8 cellular contexts compared by ENCODE assay signal in genomic region chr17:2064980-2065785, GRCh38. TPM values are rescaled to one million over a fixed set of nuclear protein-coding genes. Genes with fewer than 3 reads are reported as not detected.
DNase-seq lines count a peak whose midpoint lies in the region; ATAC-seq and TF ChIP-seq lines count a peak whose summit lies in the region.

No MANE protein-coding gene starts in this region.

- H3K4me3 Mint-ChIP-seq in T-cell, result no peak overlapping the region
- peak overlapping the region; percentile 12 for H3K4me3 Mint-ChIP-seq in natural killer cell treated with Interleukin-12 subunit alpha and Interleukin-12 subunit beta and Interleukin-15 and Interleukin-18, amount 100 ng/mL, for 72 hours

- ATAC-seq in T-cell (replicated peaks in 1 of 4), result peak; percentile 33 to 58 (median 46)
- peak; percentile 65 for ATAC-seq in natural killer cell treated with Interleukin-12 subunit alpha and Interleukin-12 subunit beta and Interleukin-15 and Interleukin-18, amount 100 ng/mL, for 72 hours

- no peak overlapping the region for H3K4me3 ChIP-seq in coronary artery

- H3K36me3 Mint-ChIP-seq in T-cell, result peaks cover 81% of the 10 kb centered on the region
- H3K36me3 Mint-ChIP-seq in natural killer cell treated with Interleukin-12 subunit alpha and Interleukin-12 subunit beta and Interleukin-15 and Interleukin-18, amount 100 ng/mL, for 72 hours, result peaks cover 4% of the 10 kb centered on the region

- CTCF ChIA-PET in T-cell (lab: Charles Lee), result no interaction called here

- TF ChIP-seq CTCF in coronary artery (IDR thresholded peaks at IDR 0.05), result no peak

- H3K27me3 Mint-ChIP-seq in T-cell, result peaks cover 1 to 8% of the 10 kb centered on the region in 2 donors
- no peaks in the 10 kb centered on the region for H3K27me3 Mint-ChIP-seq in natural killer cell treated with Interleukin-12 subunit alpha and Interleukin-12 subunit beta and Interleukin-15 and Interleukin-18, amount 100 ng/mL, for 72 hours

- peak overlapping the region; percentile 16 to 31 for H3K27ac Mint-ChIP-seq in T-cell
- H3K27ac Mint-ChIP-seq in natural killer cell treated with Interleukin-12 subunit alpha and Interleukin-12 subunit beta and Interleukin-15 and Interleukin-18, amount 100 ng/mL, for 72 hours, result peak overlapping the region; percentile 45 to 75

- peak; percentile 76 for DNase-seq in activated T-cell treated with anti-CD3 and anti-CD28 coated beads for 48 hours (ENCODE audit: low read depth)
- DNase-seq in activated T-cell treated with anti-CD3 and anti-CD28 coated beads for 4 hours, result no peak
- DNase-seq in T-cell, result peak in 13 of 34 experiments; percentile 36 to 58 (median 43)
- DNase-seq in coronary artery (ENCODE audit: low spot score), result no peak
- DNase-seq in natural killer cell treated with Interleukin-12 subunit alpha and Interleukin-12 subunit beta and Interleukin-15 and Interleukin-18, amount 100 ng/mL, for 72 hours (ENCODE audit: low spot score), result no peak
- DNase-seq in HuH-7.5 (ENCODE audit: low spot score), result no peak
- DNase-seq in NCI-H2107 treated with DMSO at 0.1 percent for 48 hours (lab: John Stamatoyannopoulos, UW; ENCODE audit: unreplicated experiment), result no peak
- DNase-seq in C1 segment of cervical spinal cord (lab: John Stamatoyannopoulos, UW), result no peak

- POLR2A ChIA-PET in T-cell (lab: Charles Lee), result no interaction called here

- no peaks in the 10 kb centered on the region for H3K9me3 Mint-ChIP-seq in T-cell
- no peaks in the 10 kb centered on the region for H3K9me3 Mint-ChIP-seq in natural killer cell treated with Interleukin-12 subunit alpha and Interleukin-12 subunit beta and Interleukin-15 and Interleukin-18, amount 100 ng/mL, for 72 hours

- H3K27ac ChIP-seq in coronary artery, result peak overlapping the region; percentile 2 to 84

- H3K4me1 Mint-ChIP-seq in T-cell, result peaks cover 8 to 25% (median 20%) of the 10 kb centered on the region in 3 donors
- peaks cover 44 to 66% of the 10 kb centered on the region in 2 donors for H3K4me1 Mint-ChIP-seq in natural killer cell treated with Interleukin-12 subunit alpha and Interleukin-12 subunit beta and Interleukin-15 and Interleukin-18, amount 100 ng/mL, for 72 hours (ENCODE audit: low read depth in 2 of 2)

RNA-seq across cellular contexts. Expression of gene HIC1, which starts 10.3 kb away (rescaled TPM):
- 10 to 100 TPM in 1 of 5 donors, 1 to 10 TPM in 4; 3.2 to 12.3 (median 8.4) TPM for total RNA-seq in T-cell
- total RNA-seq in natural killer cell treated with Interleukin-12 subunit alpha and Interleukin-12 subunit beta and Interleukin-15 and Interleukin-18, amount 100 ng/mL, for 72 hours, result 10 to 100 TPM; 24.8 to 56.7 TPM

RNA-seq across cellular contexts. Expression of gene OVCA2, which starts 23.4 kb away (rescaled TPM):
- total RNA-seq in T-cell, result 10 to 100 TPM; 31.0 to 36.8 (median 31.8) TPM
- total RNA-seq in natural killer cell treated with Interleukin-12 subunit alpha and Interleukin-12 subunit beta and Interleukin-15 and Interleukin-18, amount 100 ng/mL, for 72 hours, result 10 to 100 TPM; 35.5 to 49.8 TPM

RNA-seq across cellular contexts. Expression of gene DPH1, which starts 35.2 kb away (rescaled TPM):
- 100 to 1,000 TPM in 2 of 5 donors, 10 to 100 TPM in 3; 84.6 to 116 (median 94.2) TPM for total RNA-seq in T-cell
- 10 to 100 TPM; 32.5 to 34.7 TPM for total RNA-seq in natural killer cell treated with Interleukin-12 subunit alpha and Interleukin-12 subunit beta and Interleukin-15 and Interleukin-18, amount 100 ng/mL, for 72 hours

RNA-seq across cellular contexts. Expression of gene RTN4RL1, which starts 40.0 kb away (rescaled TPM):
- total RNA-seq in T-cell, result 1 to 10 TPM in 2 of 5 donors, under 1 TPM in 3; 0.43 to 1.1 (median 0.63) TPM
- total RNA-seq in natural killer cell treated with Interleukin-12 subunit alpha and Interleukin-12 subunit beta and Interleukin-15 and Interleukin-18, amount 100 ng/mL, for 72 hours, result not detected
